ENCODE assay signal across 9 cellular contexts in genomic region chr20:24366605-24367004, GRCh38.
"Had no signal": no experiment of that assay in that cellular context is flagged by ENCODE, and none has a peak within 500 bp of the region (broad histone marks: within the 10 kb centered on the region; RNA-seq: fewer than 3 reads in every experiment).

No MANE protein-coding gene starts in this region.

- H3K36me3 ChIP-seq: HAP-1 had no signal

- H3K27ac ChIP-seq: GM23248 had no signal

- H2AFZ ChIP-seq: GM23248 had no signal

- H3K9me3 ChIP-seq: HAP-1 had no signal

- H3K4me3 Mint-ChIP-seq: HFFc6 had no signal

- H3K4me3 ChIP-seq: GM23248, HAP-1, K562 had no signal

- H3K9ac ChIP-seq: GM23248 had no signal

- DNase-seq: GM23248, GOT3, H7, IMR-90 had no signal

- FAIRE-seq: HTR-8/SVneo, K562 had no signal

- H3K27ac Mint-ChIP-seq: HFFc6 had no signal

- ATAC-seq: HCT116, K562 had no signal

- H3K4me1 ChIP-seq: HAP-1 had no signal
